ENCODE assay signal across 18 cellular contexts in genomic region chr11:107397357-107397756, GRCh38.
DNase-seq lines count a peak whose midpoint lies in the region; ATAC-seq and TF ChIP-seq lines count a peak whose summit lies in the region.
"Had no signal": no experiment of that assay in that cellular context is flagged by ENCODE, and none has a peak within 500 bp of the region (broad histone marks: within the 10 kb centered on the region; RNA-seq: fewer than 3 reads in every experiment).

No MANE protein-coding gene starts in this region.

- peaks cover 15% of the 10 kb centered on the region for H3K4me1 Mint-ChIP-seq in nephron progenitor cell
- H3K4me1 Mint-ChIP-seq: stimulated activated naive CD8-positive, alpha-beta T cell treated with anti-CD3 and anti-CD28 coated beads, Interleukin-15, amount 100 ng/mL, for 72 hours had no signal

- H3K4me3 Mint-ChIP-seq in nephron progenitor cell: no peak overlapping the region
- H3K4me3 Mint-ChIP-seq: stimulated activated naive CD8-positive, alpha-beta T cell treated with anti-CD3 and anti-CD28 coated beads, Interleukin-15, amount 100 ng/mL, for 72 hours had no signal

- TF ChIP-seq CTCF in nephron progenitor cell (IDR thresholded peaks at IDR 0.05): no peak

- H3K27ac Mint-ChIP-seq in nephron progenitor cell: peak overlapping the region; percentile 64

- H3K36me3 Mint-ChIP-seq in nephron progenitor cell (ENCODE audit: low read depth): peaks cover 71% of the 10 kb centered on the region

- no peaks in the 10 kb centered on the region for H3K27me3 ChIP-seq in H7 (ENCODE audit: control insufficient read depth, insufficient read depth, low read length)
- H3K27me3 ChIP-seq: BLaER1 had no signal

- H3K27me3 Mint-ChIP-seq in nephron progenitor cell (ENCODE audit: low read depth, poor library complexity): no peaks in the 10 kb centered on the region
- H3K27me3 Mint-ChIP-seq: stimulated activated naive CD8-positive, alpha-beta T cell treated with anti-CD3 and anti-CD28 coated beads, Interleukin-15, amount 100 ng/mL, for 72 hours had no signal

- ATAC-seq in esophagus mucosa: peak; percentile 87
- ATAC-seq: activated naive CD4-positive, alpha-beta T cell treated with anti-CD3 and anti-CD28 coated beads, Interleukin-2, amount 50 U/mL, for 72 hours; stimulated activated naive CD8-positive, alpha-beta T cell treated with anti-CD3 and anti-CD28 coated beads, Interleukin-15, amount 100 ng/mL, for 72 hours had no signal

- DNase-seq in H7 (peak; percentile 7), NCI-H82 (lab: John Stamatoyannopoulos, UW) (peak; percentile 63), nephron progenitor cell (peak; percentile 10), HUDEP-2 (lab: John Stamatoyannopoulos, UW; ENCODE audit: unreplicated experiment in 76 of 76) (no peak), dermis blood vessel endothelial cell (no peak)
- DNase-seq in stimulated activated CD4-positive, alpha-beta T cell treated with anti-CD3 and anti-CD28 coated beads, Interleukin-1b, Interleukin-23, amount 100 ng/mL, for 48 hours: no peak
- DNase-seq: activated CD4-positive, alpha-beta T cell treated with anti-CD3 and anti-CD28 coated beads for 1 hour; DND-41; foreskin melanocyte; HCEC 1CT; kidney glomerular epithelial cell; NCI-H1436; NCI-H524 treated with DMSO at 0.1 percent for 48 hours; stimulated activated CD4-positive, alpha-beta T cell treated with anti-CD3 and anti-CD28 coated beads, Interleukin-12 subunit alpha, Interleukin-12 subunit beta, amount 100 ng/mL, for 4 hours; stimulated activated naive CD8-positive, alpha-beta T cell treated with anti-CD3 and anti-CD28 coated beads, Interleukin-15, amount 100 ng/mL, for 72 hours had no signal

- H3K4me3 ChIP-seq in H7 (ENCODE audit: insufficient read depth, low read depth, low read length): no peak overlapping the region
- H3K4me3 ChIP-seq: BLaER1 had no signal

- no peaks in the 10 kb centered on the region for H3K36me3 ChIP-seq in H7 (replicated peaks; ENCODE audit: control insufficient read depth, insufficient read depth, low read length)

- peaks cover 45% of the 10 kb centered on the region for H3K9me3 Mint-ChIP-seq in nephron progenitor cell

Comparison
In these comparisons a context has a peak if more than half of its experiments do, and no peak if none do; other contexts are left out.
1. DNase-seq: peak in H7 (single experiment), NCI-H82 (single experiment) and nephron progenitor cell (single experiment); none in HUDEP-2 (0 of 76), dermis blood vessel endothelial cell (single experiment) and stimulated activated CD4-positive, alpha-beta T cell treated with anti-CD3 and anti-CD28 coated beads, Interleukin-1b, Interleukin-23, amount 100 ng/mL, for 48 hours (single experiment).